In genomic region chr3:172148269-172148668, GRCh38 we compare ENCODE assay signal across 16 cellular contexts.
DNase-seq lines count a peak whose midpoint lies in the region; ATAC-seq, FAIRE-seq and TF ChIP-seq lines count a peak whose summit lies in the region.
"Had no signal": no experiment of that assay in that cellular context is flagged by ENCODE, and none has a peak within 500 bp of the region (broad histone marks: within the 10 kb centered on the region; RNA-seq: fewer than 3 reads in every experiment).

No MANE protein-coding gene starts in this region.

- no peak overlapping the region for H3K4me3 Mint-ChIP-seq in stimulated activated naive CD8-positive, alpha-beta T cell treated with anti-CD3 and anti-CD28 coated beads, Interleukin-15, amount 100 ng/mL, for 72 hours
- H3K4me3 Mint-ChIP-seq in immature natural killer cell, result peak overlapping the region; percentile 3 to 49 (median 39)

- peak; percentile 61 for ATAC-seq in stimulated activated naive CD8-positive, alpha-beta T cell treated with anti-CD3 and anti-CD28 coated beads, Interleukin-15, Interleukin-2, amounts not matched to agents 100 U/mL and 50 U/mL, for 24 hours
- no peak for ATAC-seq in stimulated activated naive CD8-positive, alpha-beta T cell treated with anti-CD3 and anti-CD28 coated beads, Interleukin-15, amount 100 ng/mL, for 72 hours
- no peak for ATAC-seq in HG02678 (IDR thresholded peaks at IDR 0.05; ENCODE audit: unreplicated experiment)
- ATAC-seq: HCT116 had no signal

- H3K36me3 Mint-ChIP-seq in immature natural killer cell, result peaks cover 0 to 4% (median 0%) of the 10 kb centered on the region in 3 donors

- H3K27ac Mint-ChIP-seq in stimulated activated naive CD8-positive, alpha-beta T cell treated with anti-CD3 and anti-CD28 coated beads, Interleukin-15, amount 100 ng/mL, for 72 hours, result no peak overlapping the region
- peak overlapping the region; percentile 78 to 97 (median 92) for H3K27ac Mint-ChIP-seq in immature natural killer cell

- no peaks in the 10 kb centered on the region for H3K9me3 Mint-ChIP-seq in stimulated activated naive CD8-positive, alpha-beta T cell treated with anti-CD3 and anti-CD28 coated beads, Interleukin-15, amount 100 ng/mL, for 72 hours
- H3K9me3 Mint-ChIP-seq in immature natural killer cell, result no peaks in the 10 kb centered on the region

- FAIRE-seq in D721Med (lab: Jason Lieb, UNC), result no peak

- DNase-seq in stimulated activated naive CD8-positive, alpha-beta T cell treated with anti-CD3 and anti-CD28 coated beads, Interleukin-15, Interleukin-2, amounts not matched to agents 100 U/mL and 50 U/mL, for 24 hours, result no peak
- DNase-seq in stimulated activated naive CD8-positive, alpha-beta T cell treated with anti-CD3 and anti-CD28 coated beads, Interleukin-15, amount 100 ng/mL, for 72 hours, result no peak
- DNase-seq in RPMI7951 (ENCODE audit: low read depth) (peak; percentile 63), immature natural killer cell (no peak), germinal center (ENCODE audit: low spot score) (no peak), NCI-H345 treated with DMSO at 0.1 percent for 48 hours (lab: John Stamatoyannopoulos, UW; ENCODE audit: unreplicated experiment) (no peak), D721Med (ENCODE audit: insufficient read length, low spot score) (no peak)
- DNase-seq: effector CD8-positive, alpha-beta T cell; glutamatergic neuron; NCI-H2081; nucleus accumbens; stimulated activated CD4-positive, alpha-beta T cell treated with anti-CD3 and anti-CD28 coated beads, Interleukin-15, amount 100 ng/mL, for 24 hours; stimulated activated CD8-positive, alpha-beta memory T cell treated with anti-CD3 and anti-CD28 coated beads, Interleukin-4, amount 100 ng/mL, for 48 hours; uterus had no signal

- TF ChIP-seq CTCF in D721Med (IDR thresholded peaks at IDR 0.05; ENCODE audit: insufficient read depth, missing control alignments), result no peak

- no peaks in the 10 kb centered on the region for H3K27me3 Mint-ChIP-seq in stimulated activated naive CD8-positive, alpha-beta T cell treated with anti-CD3 and anti-CD28 coated beads, Interleukin-15, amount 100 ng/mL, for 72 hours
- peaks cover 0 to 8% (median 2%) of the 10 kb centered on the region in 3 donors for H3K27me3 Mint-ChIP-seq in immature natural killer cell (ENCODE audit: low read depth in 3 of 3)

- peaks cover 61% of the 10 kb centered on the region for H3K4me1 Mint-ChIP-seq in stimulated activated naive CD8-positive, alpha-beta T cell treated with anti-CD3 and anti-CD28 coated beads, Interleukin-15, amount 100 ng/mL, for 72 hours
- H3K4me1 Mint-ChIP-seq in immature natural killer cell, result peaks cover 90 to 97% of the 10 kb centered on the region in 2 donors

Comparison
In these comparisons a context has a peak if more than half of its experiments do, and no peak if none do; other contexts are left out.
1. H3K27ac Mint-ChIP-seq: peak in immature natural killer cell (6 of 6); none in stimulated activated naive CD8-positive, alpha-beta T cell treated with anti-CD3 and anti-CD28 coated beads, Interleukin-15, amount 100 ng/mL, for 72 hours (0 of 2).
2. H3K4me3 Mint-ChIP-seq: peak in immature natural killer cell (5 of 5); none in stimulated activated naive CD8-positive, alpha-beta T cell treated with anti-CD3 and anti-CD28 coated beads, Interleukin-15, amount 100 ng/mL, for 72 hours (0 of 2).